ENCODE assay signal across 18 cellular contexts in genomic region chr7:96169439-96169838, GRCh38.
DNase-seq lines count a peak whose midpoint lies in the region; ATAC-seq and TF ChIP-seq lines count a peak whose summit lies in the region.
"Had no signal": no experiment of that assay in that cellular context is flagged by ENCODE, and none has a peak within 500 bp of the region (broad histone marks: within the 10 kb centered on the region; RNA-seq: fewer than 3 reads in every experiment).

No MANE protein-coding gene starts in this region.

- ATAC-seq in GM19328 (IDR thresholded peaks at IDR 0.05; ENCODE audit: unreplicated experiment) (no peak), mucosa of descending colon (no peak)
- ATAC-seq: activated CD8-positive, alpha-beta T cell treated with anti-CD3 and anti-CD28 coated beads, Interleukin-2, amount 10 ng/mL, durations not matched to agents 7 days and 5 days; activated T-cell treated with anti-CD3 and anti-CD28 coated beads, Interleukin-2, amount 50 U/mL, for 4 hours; natural killer cell; Panc1 had no signal

- no peak overlapping the region for H3K4me3 Mint-ChIP-seq in chondrocyte (ENCODE audit: unreplicated experiment)
- no peak overlapping the region for H3K4me3 Mint-ChIP-seq in glutamatergic neuron (ENCODE audit: unreplicated experiment)
- H3K4me3 Mint-ChIP-seq: activated CD8-positive, alpha-beta T cell treated with anti-CD3 and anti-CD28 coated beads, Interleukin-2, amount 10 ng/mL, durations not matched to agents 7 days and 5 days; activated T-cell treated with anti-CD3 and anti-CD28 coated beads, Interleukin-2, amount 50 U/mL, for 4 hours; natural killer cell had no signal

- intact Hi-C loops in mucosa of descending colon (cut with DNase I, micrococcal nuclease) = no loop called here

- H3K27me3 Mint-ChIP-seq in chondrocyte (ENCODE audit: low read depth) (no peaks in the 10 kb centered on the region), glutamatergic neuron (ENCODE audit: unreplicated experiment) (no peaks in the 10 kb centered on the region)

- DNase-seq in Ammon's horn (ENCODE audit: low spot score) (peak; percentile 48), chondrocyte (ENCODE audit: low spot score) (no peak), iPS-NIHi11 (ENCODE audit: low spot score) (peak; percentile 23), pulmonary artery endothelial cell (ENCODE audit: low read depth, low spot score) (peak; percentile 79), GDM1 (lab: John Stamatoyannopoulos, UW) (no peak), glutamatergic neuron (no peak), mucosa of descending colon (no peak)
- DNase-seq: activated CD8-positive, alpha-beta T cell treated with anti-CD3 and anti-CD28 coated beads, Interleukin-2, amount 10 ng/mL, durations not matched to agents 7 days and 5 days; activated naive CD4-positive, alpha-beta T cell treated with anti-CD3 and anti-CD28 coated beads, Interleukin-2, amount 50 U/mL, for 16 hours; activated T-cell treated with anti-CD3 and anti-CD28 coated beads, Interleukin-2, amount 50 U/mL, for 4 hours; aorta; natural killer cell; NCI-H2029; NCI-H345; T1000 had no signal

- H3K36me3 Mint-ChIP-seq in chondrocyte (ENCODE audit: low read depth) = peaks cover 9% of the 10 kb centered on the region
- no peaks in the 10 kb centered on the region for H3K36me3 Mint-ChIP-seq in glutamatergic neuron (ENCODE audit: unreplicated experiment)

- no peak overlapping the region for H3K27ac Mint-ChIP-seq in chondrocyte (ENCODE audit: unreplicated experiment)
- H3K27ac Mint-ChIP-seq in glutamatergic neuron (ENCODE audit: unreplicated experiment) = no peak overlapping the region
- H3K27ac Mint-ChIP-seq: activated CD8-positive, alpha-beta T cell treated with anti-CD3 and anti-CD28 coated beads, Interleukin-2, amount 10 ng/mL, durations not matched to agents 7 days and 5 days; natural killer cell had no signal

- peak; percentile 34 for TF ChIP-seq CTCF in chondrocyte (IDR thresholded peaks at IDR 0.05)
- TF ChIP-seq CTCF in glutamatergic neuron (IDR thresholded peaks at IDR 0.05; ENCODE audit: partially characterized antibody, unreplicated experiment) = no peak
- TF ChIP-seq CTCF in mucosa of descending colon (IDR thresholded peaks at IDR 0.05) = no peak

- no peaks in the 10 kb centered on the region for H3K9me3 Mint-ChIP-seq in chondrocyte (ENCODE audit: low read depth)
- H3K9me3 Mint-ChIP-seq in glutamatergic neuron (ENCODE audit: unreplicated experiment) = no peaks in the 10 kb centered on the region
- H3K9me3 Mint-ChIP-seq: activated T-cell treated with anti-CD3 and anti-CD28 coated beads, Interleukin-2, amount 50 U/mL, for 4 hours; natural killer cell had no signal

- no peak overlapping the region for H3K4me3 ChIP-seq in mucosa of descending colon
- H3K4me3 ChIP-seq: lung had no signal

- no peaks in the 10 kb centered on the region for H3K4me1 ChIP-seq in mucosa of descending colon (ENCODE audit: low read depth)

- H3K4me1 Mint-ChIP-seq in chondrocyte (ENCODE audit: low read depth) = peaks cover 8% of the 10 kb centered on the region
- H3K4me1 Mint-ChIP-seq in glutamatergic neuron (ENCODE audit: low read depth, unreplicated experiment) = no peaks in the 10 kb centered on the region

- no peaks in the 10 kb centered on the region for H3K9me3 ChIP-seq in mucosa of descending colon

- no peaks in the 10 kb centered on the region for H3K36me3 ChIP-seq in mucosa of descending colon (ENCODE audit: low read depth)

Comparison
In these comparisons a context has a peak if more than half of its experiments do, and no peak if none do; other contexts are left out.
1. DNase-seq: peak in Ammon's horn (single experiment), iPS-NIHi11 (single experiment) and pulmonary artery endothelial cell (single experiment); none in chondrocyte (single experiment), GDM1 (single experiment), glutamatergic neuron (single experiment) and mucosa of descending colon (0 of 3).